34 cellular contexts compared by ENCODE assay signal in the genomic region with DNA sequence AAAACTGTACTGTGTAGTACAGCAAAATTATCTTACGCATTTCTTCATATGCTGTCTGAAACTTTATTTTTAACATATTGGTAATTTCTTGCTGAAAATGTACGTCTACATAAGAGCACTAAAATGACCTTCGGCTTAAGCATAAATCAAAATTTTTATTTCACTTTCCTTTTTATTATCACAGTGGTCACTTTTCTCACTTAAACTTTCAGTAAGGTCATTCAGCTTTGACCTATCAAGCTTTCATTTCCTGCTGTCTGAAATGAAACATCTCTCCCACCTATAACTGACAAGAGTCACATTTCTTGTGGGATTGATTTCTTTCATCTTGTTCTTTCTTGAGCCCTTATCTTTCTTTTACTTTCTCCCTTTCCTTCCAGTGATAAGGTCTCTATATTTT.
"Had no signal": no experiment of that assay in that cellular context is flagged by ENCODE, and none has a peak within 500 bp of the region (broad histone marks: within the 10 kb centered on the region; RNA-seq: fewer than 3 reads in every experiment).

No MANE protein-coding gene starts in this region.

- H3K36me3 ChIP-seq: cardiac muscle cell, WERI-Rb-1 had no signal

- ATAC-seq: activated CD8-positive, alpha-beta memory T cell treated with anti-CD3 and anti-CD28 coated beads, Interleukin-2, amount 10 ng/mL, durations not matched to agents 7 days and 5 days; Right ventricle myocardium inferior had no signal

- DNase-seq: activated CD4-positive, alpha-beta memory T cell treated with anti-CD3 and anti-CD28 coated beads, Interleukin-2, amount 10 ng/mL, durations not matched to agents 7 days and 5 days; activated CD4-positive, alpha-beta T cell treated with anti-CD3 and anti-CD28 coated beads for 1 hour; activated CD4-positive, alpha-beta T cell treated with anti-CD3 and anti-CD28 coated beads for 48 hours; activated CD4-positive, CD25-positive, alpha-beta regulatory T cell; activated CD8-positive, alpha-beta memory T cell treated with anti-CD3 and anti-CD28 coated beads for 24 hours; activated CD8-positive, alpha-beta memory T cell treated with anti-CD3 and anti-CD28 coated beads, Interleukin-2, amount 10 ng/mL, durations not matched to agents 7 days and 5 days; activated CD8-positive, alpha-beta memory T cell treated with anti-CD3 and anti-CD28 coated beads, Interleukin-2, amount 50 U/mL, for 48 hours; activated effector memory CD4-positive, alpha-beta T cell treated with Interleukin-2 at 50 U/mL for 16 hours; activated naive CD4-positive, alpha-beta T cell; activated naive CD4-positive, alpha-beta T cell treated with anti-CD3 and anti-CD28 coated beads, Interleukin-2, amount 50 U/mL, for 16 hours; activated naive CD8-positive, alpha-beta T cell treated with anti-CD3 and anti-CD28 coated beads for 36 hours; activated T-cell treated with anti-CD3 and anti-CD28 coated beads, Interleukin-2, amount 50 U/mL, for 48 hours; amniotic stem cell; aorta; cerebellar nuclear complex; Kasumi-1; MM.1S; MV-4-11; NCI-H1092; NCI-H146; NCI-H187; NCI-H2029 treated with DMSO at 0.1 percent for 48 hours; NCI-H2107; NCI-H2171; NCI-H510A; NCI-H526; NCI-H748 treated with DMSO at 0.1 percent for 48 hours; NK-92 treated with Interleukin-12 subunit alpha and Interleukin-12 subunit beta, amount 100 ng/mL, for 24 hours; PC-9; SIG-M5; WERI-Rb-1 had no signal

- H3K27ac ChIP-seq: cardiac muscle cell, PC-9, RWPE1, WERI-Rb-1 had no signal

- H3K27me3 ChIP-seq: cardiac muscle cell had no signal

- H3K4me3 ChIP-seq: cardiac muscle cell, PC-9 had no signal

- H3K4me2 ChIP-seq: PC-9 had no signal

- H2AFZ ChIP-seq: PC-9 had no signal
